ENCODE assay signal across 26 cellular contexts in the genomic region with DNA sequence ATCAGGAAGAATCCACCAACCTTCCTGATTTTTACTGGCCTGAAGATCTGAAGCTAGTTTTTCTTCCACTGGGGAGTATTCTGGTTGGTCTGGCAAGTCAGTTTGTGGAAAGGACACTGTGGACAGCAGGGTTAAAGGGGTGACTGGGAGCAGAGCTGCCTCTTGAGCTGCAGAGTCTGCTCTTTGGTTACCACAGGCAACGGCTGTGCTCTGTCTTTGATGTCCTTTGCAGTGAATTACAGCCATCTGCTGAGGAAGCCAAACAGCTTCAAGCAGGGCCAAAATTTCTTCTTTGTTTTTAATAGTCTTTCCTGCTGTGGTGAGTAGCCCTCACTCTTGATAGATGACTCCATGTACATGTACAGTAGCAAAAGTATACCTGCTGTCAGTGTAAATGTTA.
"Had no signal": no experiment of that assay in that cellular context is flagged by ENCODE, and none has a peak within 500 bp of the region (broad histone marks: within the 10 kb centered on the region; RNA-seq: fewer than 3 reads in every experiment).

No MANE protein-coding gene starts in this region.

- H3K27me3 ChIP-seq: ascending aorta, Peyer's patch had no signal

- H3K9me3 ChIP-seq: ascending aorta, Peyer's patch had no signal

- H3K4me1 ChIP-seq: ascending aorta, Peyer's patch had no signal

- H3K27ac ChIP-seq: ascending aorta, Peyer's patch had no signal

- H3K4me3 ChIP-seq: ascending aorta, Peyer's patch had no signal

- H3K27ac Mint-ChIP-seq: activated B cell treated with CpG ODN at 0.5 μM for 24 hours; activated CD4-positive, alpha-beta memory T cell treated with anti-CD3 and anti-CD28 coated beads for 36 hours; activated CD4-positive, alpha-beta T cell treated with anti-CD3 and anti-CD28 coated beads, Interleukin-2, amount 10 ng/mL, durations not matched to agents 7 days and 5 days; activated naive CD4-positive, alpha-beta T cell treated with anti-CD3 and anti-CD28 coated beads, Interleukin-2, amount 50 U/mL, for 72 hours; activated naive CD8-positive, alpha-beta T cell treated with anti-CD3 and anti-CD28 coated beads, Interleukin-2, amount 50 U/mL, for 24 hours; T-cell had no signal

- DNase-seq: activated B cell treated with CpG ODN at 0.5 μM for 24 hours; activated CD4-positive, alpha-beta memory T cell treated with anti-CD3 and anti-CD28 coated beads for 36 hours; activated CD4-positive, alpha-beta T cell treated with anti-CD3 and anti-CD28 coated beads, Interleukin-2, amount 10 ng/mL, durations not matched to agents 7 days and 5 days; activated CD8-positive, alpha-beta memory T cell treated with anti-CD3 and anti-CD28 coated beads for 24 hours; activated effector memory CD4-positive, alpha-beta T cell treated with anti-CD3 and anti-CD28 coated beads, Interleukin-2, amount 50 U/mL, for 16 hours; activated naive CD4-positive, alpha-beta T cell treated with Interleukin-2 at 50 U/mL for 16 hours; activated naive CD8-positive, alpha-beta T cell treated with anti-CD3 and anti-CD28 coated beads, Interleukin-2, amount 50 U/mL, for 24 hours; activated T-cell treated with anti-CD3 and anti-CD28 coated beads, Interleukin-2, amount 50 U/mL, for 4 hours; amniotic stem cell; KBM-7; NCI-H1092; NCI-H1930; NCI-H2171 treated with DMSO at 0.1 percent for 48 hours; NCI-H226; NCI-H526; NCI-H82; Peyer's patch; SHP77 treated with DMSO at 0.1 percent for 48 hours; T-cell; T-helper 2 cell; T1000 had no signal

- H3K36me3 ChIP-seq: ascending aorta, Peyer's patch had no signal

- H3K9me3 Mint-ChIP-seq: activated B cell treated with CpG ODN at 0.5 μM for 24 hours; activated CD4-positive, alpha-beta memory T cell treated with anti-CD3 and anti-CD28 coated beads for 36 hours; activated naive CD4-positive, alpha-beta T cell treated with anti-CD3 and anti-CD28 coated beads, Interleukin-2, amount 50 U/mL, for 72 hours; activated naive CD8-positive, alpha-beta T cell treated with anti-CD3 and anti-CD28 coated beads, Interleukin-2, amount 50 U/mL, for 24 hours; activated T-cell treated with anti-CD3 and anti-CD28 coated beads, Interleukin-2, amount 50 U/mL, for 4 hours; central memory CD8-positive, alpha-beta T cell; T-cell had no signal

- H3K27me3 Mint-ChIP-seq: activated B cell treated with CpG ODN at 0.5 μM for 24 hours; activated CD4-positive, alpha-beta memory T cell treated with anti-CD3 and anti-CD28 coated beads for 36 hours; activated CD4-positive, alpha-beta T cell treated with anti-CD3 and anti-CD28 coated beads, Interleukin-2, amount 10 ng/mL, durations not matched to agents 7 days and 5 days; activated naive CD8-positive, alpha-beta T cell treated with anti-CD3 and anti-CD28 coated beads, Interleukin-2, amount 50 U/mL, for 24 hours; brain; T-cell had no signal

- FAIRE-seq: TTC549 had no signal

- H3K4me3 Mint-ChIP-seq: activated B cell treated with CpG ODN at 0.5 μM for 24 hours; activated CD4-positive, alpha-beta memory T cell treated with anti-CD3 and anti-CD28 coated beads for 36 hours; activated CD4-positive, alpha-beta T cell treated with anti-CD3 and anti-CD28 coated beads, Interleukin-2, amount 10 ng/mL, durations not matched to agents 7 days and 5 days; activated naive CD8-positive, alpha-beta T cell treated with anti-CD3 and anti-CD28 coated beads, Interleukin-2, amount 50 U/mL, for 24 hours; activated T-cell treated with anti-CD3 and anti-CD28 coated beads, Interleukin-2, amount 50 U/mL, for 4 hours; brain; central memory CD8-positive, alpha-beta T cell; T-cell had no signal

- H3K36me3 Mint-ChIP-seq: activated CD4-positive, alpha-beta memory T cell treated with anti-CD3 and anti-CD28 coated beads for 36 hours; activated naive CD4-positive, alpha-beta T cell treated with anti-CD3 and anti-CD28 coated beads, Interleukin-2, amount 50 U/mL, for 72 hours; brain; T-cell had no signal

- H3K4me1 Mint-ChIP-seq: activated B cell treated with CpG ODN at 0.5 μM for 24 hours; activated CD4-positive, alpha-beta T cell treated with anti-CD3 and anti-CD28 coated beads, Interleukin-2, amount 10 ng/mL, durations not matched to agents 7 days and 5 days; activated naive CD8-positive, alpha-beta T cell treated with anti-CD3 and anti-CD28 coated beads, Interleukin-2, amount 50 U/mL, for 24 hours; central memory CD8-positive, alpha-beta T cell; T-cell had no signal
